8 cellular contexts compared by ENCODE assay signal in genomic region chr7:152894295-152895170, GRCh38.
DNase-seq lines count a peak whose midpoint lies in the region; ATAC-seq and TF ChIP-seq lines count a peak whose summit lies in the region.

No MANE protein-coding gene starts in this region.

- H4K20me1 ChIP-seq in DOHH2 (ENCODE audit: control insufficient read depth, insufficient read depth, low read depth, low read length) (no peaks in the 10 kb centered on the region), MM.1S (ENCODE audit: insufficient read depth, low read length) (no peaks in the 10 kb centered on the region)

- H2AFZ ChIP-seq in MM.1S (ENCODE audit: low read length) = peak overlapping the region; percentile 41; the same call in 1 of the 2 replicates

- H3K4me2 ChIP-seq in DOHH2 (ENCODE audit: low read length) (no peak overlapping the region), MM.1S (ENCODE audit: low read depth, low read length) (peak overlapping the region; percentile 48; the same call in 1 of the 2 replicates)

- no peaks in the 10 kb centered on the region for H3K9me2 ChIP-seq in DOHH2 (replicated peaks; ENCODE audit: control insufficient read depth, low read length)
- H3K9me2 ChIP-seq in MM.1S (replicated peaks; ENCODE audit: insufficient read depth, low read length) = no peaks in the 10 kb centered on the region

- H3F3A ChIP-seq in DOHH2 (ENCODE audit: control insufficient read depth, insufficient read depth) (no peaks in the 10 kb centered on the region), MM.1S (ENCODE audit: insufficient read depth, low read length) (no peaks in the 10 kb centered on the region)

- H3K9me3 ChIP-seq in DOHH2 (ENCODE audit: control insufficient read depth, insufficient read depth, low read length) (no peaks in the 10 kb centered on the region), MM.1S (replicated peaks; ENCODE audit: insufficient read depth, low read length) (no peaks in the 10 kb centered on the region)

- H3K4me1 ChIP-seq in DOHH2 (ENCODE audit: control insufficient read depth, low read length) (no peaks in the 10 kb centered on the region), MM.1S (ENCODE audit: low read length) (no peaks in the 10 kb centered on the region)

- H3K4me3 ChIP-seq in DOHH2 (ENCODE audit: low read length) = no peak overlapping the region
- H3K4me3 ChIP-seq in MM.1S (ENCODE audit: low read length) = no peak overlapping the region

- DNase-seq in MM.1S (peak; percentile 24), cerebellar cortex (ENCODE audit: low spot score) (peak; percentile 16), mesenteric fat pad (ENCODE audit: low spot score) (peak; percentile 87), GOT3 (lab: John Stamatoyannopoulos, UW) (no peak)

- no peaks in the 10 kb centered on the region for H3K36me3 ChIP-seq in DOHH2 (ENCODE audit: control insufficient read depth, low read length)
- no peaks in the 10 kb centered on the region for H3K36me3 ChIP-seq in MM.1S (replicated peaks; ENCODE audit: insufficient read depth, low read length)

- ATAC-seq in GM19438 (IDR thresholded peaks at IDR 0.05; ENCODE audit: low read depth, unreplicated experiment) (peak; percentile 73), HG03457 (IDR thresholded peaks at IDR 0.05; ENCODE audit: unreplicated experiment) (no peak), HG02870 (IDR thresholded peaks at IDR 0.05; ENCODE audit: unreplicated experiment) (no peak)

- H3K27me3 ChIP-seq in DOHH2 (ENCODE audit: control insufficient read depth, low read length) (no peaks in the 10 kb centered on the region), MM.1S (replicated peaks; ENCODE audit: insufficient read depth, low read length) (no peaks in the 10 kb centered on the region)

- no peak overlapping the region for H3K27ac ChIP-seq in DOHH2 (ENCODE audit: low read depth, low read length)
- H3K27ac ChIP-seq in MM.1S (ENCODE audit: low read length) = no peak overlapping the region

- peak; percentile 84 for TF ChIP-seq CTCF in DOHH2 (IDR thresholded peaks at IDR 0.05; ENCODE audit: low read depth, low read length, poor library complexity, severe bottlenecking)
- peak; percentile 85 for TF ChIP-seq CTCF in MM.1S (IDR thresholded peaks at IDR 0.05; ENCODE audit: low read length)

- H3K79me2 ChIP-seq in DOHH2 (ENCODE audit: control insufficient read depth, low read length) (no peaks in the 10 kb centered on the region), MM.1S (ENCODE audit: low read length) (no peaks in the 10 kb centered on the region)

- no peak overlapping the region for H3K9ac ChIP-seq in MM.1S (ENCODE audit: low read length)
